In the genomic region with DNA sequence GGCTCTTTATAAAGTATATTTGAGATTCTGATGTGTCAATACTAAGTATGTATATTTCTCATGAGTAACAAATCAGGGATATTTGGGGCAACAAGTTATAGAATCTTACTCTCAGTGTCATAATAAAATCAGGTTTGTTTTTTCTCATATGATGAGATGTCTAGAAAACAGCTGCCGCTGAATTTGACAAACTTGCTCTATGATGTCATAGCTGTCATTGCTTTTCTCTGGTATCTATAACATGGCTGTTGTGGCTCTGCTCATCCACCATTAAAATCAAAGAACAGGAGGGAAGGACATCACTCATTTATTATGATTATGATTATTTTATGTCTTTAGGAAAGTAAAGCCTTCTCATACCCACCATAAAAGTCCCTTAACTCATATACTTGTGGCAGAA, we compare ENCODE assay signal across 7 cellular contexts.
"Had no signal": no experiment of that assay in that cellular context is flagged by ENCODE, and none has a peak within 500 bp of the region (broad histone marks: within the 10 kb centered on the region; RNA-seq: fewer than 3 reads in every experiment).

No MANE protein-coding gene starts in this region.

- H3K4me3 ChIP-seq: K562 had no signal

- DNase-seq: IMR-90, KBM-7, KG1 had no signal

- H3K9ac ChIP-seq: KMS-11 had no signal

- H3K27ac ChIP-seq: HL-60, KMS-11 had no signal

- FAIRE-seq: HTR-8/SVneo, K562 had no signal

- ATAC-seq: K562 had no signal

- H3K4me2 ChIP-seq: KMS-11 had no signal
